Comparison of ENCODE assay signal across 1 cellular context in the genomic region with DNA sequence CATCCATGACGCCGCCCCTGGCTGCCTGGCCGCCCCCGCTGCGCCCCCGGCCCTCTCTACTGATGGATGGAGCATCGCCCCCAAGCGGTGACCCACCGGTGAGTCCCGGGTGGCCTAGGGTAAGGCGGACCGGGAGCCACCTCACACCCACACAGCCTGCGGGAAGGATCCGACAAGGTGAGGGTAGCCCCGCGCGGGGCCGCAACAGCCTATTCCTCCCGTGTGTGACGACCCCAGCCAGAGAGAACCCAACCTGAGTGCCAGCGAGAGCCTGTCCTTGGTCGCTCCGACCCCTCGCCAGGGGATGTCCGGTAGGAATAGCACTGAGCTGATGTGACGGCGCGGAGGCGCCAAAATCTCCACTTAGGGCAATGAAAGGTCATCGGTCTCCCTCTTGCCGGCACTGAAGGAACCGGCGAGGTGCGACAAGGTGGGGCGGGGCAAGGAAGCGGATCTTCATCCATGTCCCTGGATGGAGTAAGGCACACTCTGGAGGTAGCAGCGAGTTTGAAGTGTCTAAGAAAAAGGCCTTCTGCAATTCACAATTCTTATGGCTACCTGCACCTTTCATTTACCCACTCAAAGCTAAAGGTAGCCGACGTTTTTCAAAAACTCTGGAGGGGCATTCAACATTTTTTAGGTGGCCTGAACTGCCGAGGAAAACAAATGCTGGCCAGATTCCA.
TF ChIP-seq lines count a peak whose summit lies in the region.

No MANE protein-coding gene starts in this region.

TF ChIP-seq in GM23338, 12 proteins besides CTCF, POLR2A, EP300 and RAD21 (continued from another document):
- TF ChIP-seq, protein P1, sequence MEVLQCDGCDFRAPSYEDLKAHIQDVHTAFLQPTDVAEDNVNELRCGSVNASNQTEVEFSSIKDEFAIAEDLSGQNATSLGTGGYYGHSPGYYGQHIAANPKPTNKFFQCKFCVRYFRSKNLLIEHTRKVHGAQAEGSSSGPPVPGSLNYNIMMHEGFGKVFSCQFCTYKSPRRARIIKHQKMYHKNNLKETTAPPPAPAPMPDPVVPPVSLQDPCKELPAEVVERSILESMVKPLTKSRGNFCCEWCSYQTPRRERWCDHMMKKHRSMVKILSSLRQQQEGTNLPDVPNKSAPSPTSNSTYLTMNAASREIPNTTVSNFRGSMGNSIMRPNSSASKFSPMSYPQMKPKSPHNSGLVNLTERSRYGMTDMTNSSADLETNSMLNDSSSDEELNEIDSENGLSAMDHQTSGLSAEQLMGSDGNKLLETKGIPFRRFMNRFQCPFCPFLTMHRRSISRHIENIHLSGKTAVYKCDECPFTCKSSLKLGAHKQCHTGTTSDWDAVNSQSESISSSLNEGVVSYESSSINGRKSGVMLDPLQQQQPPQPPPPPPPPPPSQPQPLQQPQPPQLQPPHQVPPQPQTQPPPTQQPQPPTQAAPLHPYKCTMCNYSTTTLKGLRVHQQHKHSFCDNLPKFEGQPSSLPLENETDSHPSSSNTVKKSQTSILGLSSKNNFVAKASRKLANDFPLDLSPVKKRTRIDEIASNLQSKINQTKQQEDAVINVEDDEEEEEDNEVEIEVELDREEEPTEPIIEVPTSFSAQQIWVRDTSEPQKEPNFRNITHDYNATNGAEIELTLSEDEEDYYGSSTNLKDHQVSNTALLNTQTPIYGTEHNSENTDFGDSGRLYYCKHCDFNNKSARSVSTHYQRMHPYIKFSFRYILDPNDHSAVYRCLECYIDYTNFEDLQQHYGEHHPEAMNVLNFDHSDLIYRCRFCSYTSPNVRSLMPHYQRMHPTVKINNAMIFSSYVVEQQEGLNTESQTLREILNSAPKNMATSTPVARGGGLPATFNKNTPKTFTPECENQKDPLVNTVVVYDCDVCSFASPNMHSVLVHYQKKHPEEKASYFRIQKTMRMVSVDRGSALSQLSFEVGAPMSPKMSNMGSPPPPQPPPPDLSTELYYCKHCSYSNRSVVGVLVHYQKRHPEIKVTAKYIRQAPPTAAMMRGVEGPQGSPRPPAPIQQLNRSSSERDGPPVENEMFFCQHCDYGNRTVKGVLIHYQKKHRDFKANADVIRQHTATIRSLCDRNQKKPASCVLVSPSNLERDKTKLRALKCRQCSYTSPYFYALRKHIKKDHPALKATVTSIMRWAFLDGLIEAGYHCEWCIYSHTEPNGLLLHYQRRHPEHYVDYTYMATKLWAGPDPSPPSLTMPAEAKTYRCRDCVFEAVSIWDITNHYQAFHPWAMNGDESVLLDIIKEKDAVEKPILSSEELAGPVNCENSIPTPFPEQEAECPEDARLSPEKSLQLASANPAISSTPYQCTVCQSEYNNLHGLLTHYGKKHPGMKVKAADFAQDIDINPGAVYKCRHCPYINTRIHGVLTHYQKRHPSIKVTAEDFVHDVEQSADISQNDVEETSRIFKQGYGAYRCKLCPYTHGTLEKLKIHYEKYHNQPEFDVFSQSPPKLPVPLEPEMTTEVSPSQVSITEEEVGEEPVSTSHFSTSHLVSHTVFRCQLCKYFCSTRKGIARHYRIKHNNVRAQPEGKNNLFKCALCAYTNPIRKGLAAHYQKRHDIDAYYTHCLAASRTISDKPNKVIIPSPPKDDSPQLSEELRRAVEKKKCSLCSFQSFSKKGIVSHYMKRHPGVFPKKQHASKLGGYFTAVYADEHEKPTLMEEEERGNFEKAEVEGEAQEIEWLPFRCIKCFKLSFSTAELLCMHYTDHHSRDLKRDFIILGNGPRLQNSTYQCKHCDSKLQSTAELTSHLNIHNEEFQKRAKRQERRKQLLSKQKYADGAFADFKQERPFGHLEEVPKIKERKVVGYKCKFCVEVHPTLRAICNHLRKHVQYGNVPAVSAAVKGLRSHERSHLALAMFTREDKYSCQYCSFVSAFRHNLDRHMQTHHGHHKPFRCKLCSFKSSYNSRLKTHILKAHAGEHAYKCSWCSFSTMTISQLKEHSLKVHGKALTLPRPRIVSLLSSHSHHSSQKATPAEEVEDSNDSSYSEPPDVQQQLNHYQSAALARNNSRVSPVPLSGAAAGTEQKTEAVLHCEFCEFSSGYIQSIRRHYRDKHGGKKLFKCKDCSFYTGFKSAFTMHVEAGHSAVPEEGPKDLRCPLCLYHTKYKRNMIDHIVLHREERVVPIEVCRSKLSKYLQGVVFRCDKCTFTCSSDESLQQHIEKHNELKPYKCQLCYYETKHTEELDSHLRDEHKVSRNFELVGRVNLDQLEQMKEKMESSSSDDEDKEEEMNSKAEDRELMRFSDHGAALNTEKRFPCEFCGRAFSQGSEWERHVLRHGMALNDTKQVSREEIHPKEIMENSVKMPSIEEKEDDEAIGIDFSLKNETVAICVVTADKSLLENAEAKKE (CRISPR knock-in tag; IDR thresholded peaks at IDR 0.05): no peak
- no peak for TF ChIP-seq POLR2AphosphoS5 (IDR thresholded peaks at IDR 0.05; ENCODE audit: low read depth)
- TF ChIP-seq, protein P2, sequence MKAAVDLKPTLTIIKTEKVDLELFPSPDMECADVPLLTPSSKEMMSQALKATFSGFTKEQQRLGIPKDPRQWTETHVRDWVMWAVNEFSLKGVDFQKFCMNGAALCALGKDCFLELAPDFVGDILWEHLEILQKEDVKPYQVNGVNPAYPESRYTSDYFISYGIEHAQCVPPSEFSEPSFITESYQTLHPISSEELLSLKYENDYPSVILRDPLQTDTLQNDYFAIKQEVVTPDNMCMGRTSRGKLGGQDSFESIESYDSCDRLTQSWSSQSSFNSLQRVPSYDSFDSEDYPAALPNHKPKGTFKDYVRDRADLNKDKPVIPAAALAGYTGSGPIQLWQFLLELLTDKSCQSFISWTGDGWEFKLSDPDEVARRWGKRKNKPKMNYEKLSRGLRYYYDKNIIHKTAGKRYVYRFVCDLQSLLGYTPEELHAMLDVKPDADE (IDR thresholded peaks at IDR 0.05): no peak
- no peak for TF ChIP-seq ZNF331 (CRISPR knock-in tag; IDR thresholded peaks at IDR 0.05; ENCODE audit: low read depth)
- TF ChIP-seq EZH2 (IDR thresholded peaks at IDR 0.05; ENCODE audit: low read depth, unreplicated experiment): no peak
- no peak for TF ChIP-seq CREB1 (CRISPR knock-in tag; IDR thresholded peaks at IDR 0.05; ENCODE audit: low read depth)
- no peak for TF ChIP-seq NANOG (IDR thresholded peaks at IDR 0.05; ENCODE audit: borderline replicate concordance)
- TF ChIP-seq, protein P3, sequence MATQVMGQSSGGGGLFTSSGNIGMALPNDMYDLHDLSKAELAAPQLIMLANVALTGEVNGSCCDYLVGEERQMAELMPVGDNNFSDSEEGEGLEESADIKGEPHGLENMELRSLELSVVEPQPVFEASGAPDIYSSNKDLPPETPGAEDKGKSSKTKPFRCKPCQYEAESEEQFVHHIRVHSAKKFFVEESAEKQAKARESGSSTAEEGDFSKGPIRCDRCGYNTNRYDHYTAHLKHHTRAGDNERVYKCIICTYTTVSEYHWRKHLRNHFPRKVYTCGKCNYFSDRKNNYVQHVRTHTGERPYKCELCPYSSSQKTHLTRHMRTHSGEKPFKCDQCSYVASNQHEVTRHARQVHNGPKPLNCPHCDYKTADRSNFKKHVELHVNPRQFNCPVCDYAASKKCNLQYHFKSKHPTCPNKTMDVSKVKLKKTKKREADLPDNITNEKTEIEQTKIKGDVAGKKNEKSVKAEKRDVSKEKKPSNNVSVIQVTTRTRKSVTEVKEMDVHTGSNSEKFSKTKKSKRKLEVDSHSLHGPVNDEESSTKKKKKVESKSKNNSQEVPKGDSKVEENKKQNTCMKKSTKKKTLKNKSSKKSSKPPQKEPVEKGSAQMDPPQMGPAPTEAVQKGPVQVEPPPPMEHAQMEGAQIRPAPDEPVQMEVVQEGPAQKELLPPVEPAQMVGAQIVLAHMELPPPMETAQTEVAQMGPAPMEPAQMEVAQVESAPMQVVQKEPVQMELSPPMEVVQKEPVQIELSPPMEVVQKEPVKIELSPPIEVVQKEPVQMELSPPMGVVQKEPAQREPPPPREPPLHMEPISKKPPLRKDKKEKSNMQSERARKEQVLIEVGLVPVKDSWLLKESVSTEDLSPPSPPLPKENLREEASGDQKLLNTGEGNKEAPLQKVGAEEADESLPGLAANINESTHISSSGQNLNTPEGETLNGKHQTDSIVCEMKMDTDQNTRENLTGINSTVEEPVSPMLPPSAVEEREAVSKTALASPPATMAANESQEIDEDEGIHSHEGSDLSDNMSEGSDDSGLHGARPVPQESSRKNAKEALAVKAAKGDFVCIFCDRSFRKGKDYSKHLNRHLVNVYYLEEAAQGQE (IDR thresholded peaks at IDR 0.05; ENCODE audit: unreplicated experiment): no peak
- no peak for TF ChIP-seq ZNF114 (CRISPR knock-in tag; IDR thresholded peaks at IDR 0.05)
